Comparison of ENCODE assay signal across 23 cellular contexts in the genomic region with DNA sequence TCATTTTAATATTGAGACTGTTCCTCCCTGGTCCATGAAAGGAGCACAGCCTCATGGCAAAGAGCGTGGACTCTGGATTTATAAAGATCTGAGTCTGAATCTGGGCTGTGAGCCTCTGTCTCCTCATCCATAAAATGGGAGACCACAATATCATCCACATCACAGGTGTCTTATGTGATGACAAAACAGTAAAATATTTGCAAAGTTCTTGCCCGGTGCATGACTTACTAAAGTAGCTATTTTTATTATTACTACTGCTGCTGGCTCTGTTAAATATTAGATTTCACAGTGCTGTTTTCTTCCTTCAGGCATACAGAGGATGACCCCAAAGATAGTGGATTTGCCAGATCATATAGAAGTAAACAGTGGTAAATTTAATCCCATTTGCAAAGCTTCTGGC.
DNase-seq lines count a peak whose midpoint lies in the region; ATAC-seq, FAIRE-seq and TF ChIP-seq lines count a peak whose summit lies in the region.
"Had no signal": no experiment of that assay in that cellular context is flagged by ENCODE, and none has a peak within 500 bp of the region (broad histone marks: within the 10 kb centered on the region; RNA-seq: fewer than 3 reads in every experiment).

No MANE protein-coding gene starts in this region.

- no peak overlapping the region for H2AK5ac ChIP-seq in IMR-90 (ENCODE audit: low read depth, low read length)

- peaks cover 8% of the 10 kb centered on the region for H3K9me1 ChIP-seq in IMR-90 (ENCODE audit: insufficient read depth, low read length)

- ATAC-seq in IMR-90 (ENCODE audit: low read depth) (no peak), HG03432 (IDR thresholded peaks at IDR 0.05; ENCODE audit: unreplicated experiment) (no peak), aorta (ENCODE audit: low FRiP score) (no peak)
- ATAC-seq: GM12878, GM23338, HepG2, K562 had no signal

- POLR2A ChIA-PET in IMR-90 (lab: Charles Lee; ENCODE audit: unreplicated experiment): no interaction called here

- H4K91ac ChIP-seq in IMR-90 (ENCODE audit: insufficient read depth, low read depth, low read length): peak overlapping the region; percentile 46; the same call in 1 of the 2 replicates

- H4K20me1 ChIP-seq in IMR-90 (ENCODE audit: insufficient read depth, low read length) (no peaks in the 10 kb centered on the region), osteoblast (ENCODE audit: insufficient read depth, low read length) (no peaks in the 10 kb centered on the region)

- H3K36me3 ChIP-seq in IMR-90 (ENCODE audit: control insufficient read depth, insufficient read depth, low read length) (peaks cover 16% of the 10 kb centered on the region), osteoblast (ENCODE audit: insufficient read depth, low read length) (no peaks in the 10 kb centered on the region), small intestine (ENCODE audit: control insufficient read depth in 2 of 2, insufficient read depth in 2 of 2, low read length in 2 of 2) (no peaks in the 10 kb centered on the region), aorta (ENCODE audit: control insufficient read depth in 1 of 2, insufficient read depth in 2 of 2, low read length in 1 of 2) (no peaks in the 10 kb centered on the region)
- H3K36me3 ChIP-seq: HAP-1, MG63 had no signal

- H3K79me1 ChIP-seq in IMR-90 (ENCODE audit: low read depth in 1 of 2, low read length in 2 of 2): peaks cover 3 to 10% of the 10 kb centered on the region in 2 experiments; a peak in 2 of 4 replicates

- CTCF ChIA-PET in IMR-90 (lab: Yijun Ruan, JAX): no interaction called here

- peak overlapping the region; percentile 48 for H2BK5ac ChIP-seq in IMR-90 (ENCODE audit: low read depth, low read length, poor library complexity, severe bottlenecking)

- H3K4me2 ChIP-seq in IMR-90 (ENCODE audit: low read depth, low read length) (no peak overlapping the region), osteoblast (ENCODE audit: insufficient read depth, low read length) (peak overlapping the region; percentile 6)
- H3K4me2 ChIP-seq: GM23338 had no signal

- H2BK120ac ChIP-seq in IMR-90 (ENCODE audit: low read depth, low read length): no peak overlapping the region

- H3K27me3 ChIP-seq in IMR-90 (ENCODE audit: control insufficient read depth, insufficient read depth, low read length) (no peaks in the 10 kb centered on the region), osteoblast (ENCODE audit: insufficient read depth, low read length) (no peaks in the 10 kb centered on the region), small intestine (ENCODE audit: control insufficient read depth in 2 of 2, insufficient read depth in 2 of 2, low read length in 2 of 2) (no peaks in the 10 kb centered on the region), aorta (ENCODE audit: control insufficient read depth in 1 of 2, insufficient read depth in 2 of 2, low read length in 1 of 2) (no peaks in the 10 kb centered on the region)
- H3K27me3 ChIP-seq: MG63 had no signal

- H3K27ac ChIP-seq in IMR-90 (ENCODE audit: insufficient read depth, low read length): no peak overlapping the region
- H3K27ac ChIP-seq in epithelial cell of prostate: peak overlapping the region; percentile 44
- H3K27ac ChIP-seq in osteoblast (ENCODE audit: low read depth, low read length): no peak overlapping the region
- no peak overlapping the region for H3K27ac ChIP-seq in small intestine (ENCODE audit: low read depth in 1 of 2, low read length in 1 of 2)
- H3K27ac ChIP-seq in aorta (ENCODE audit: low read depth in 1 of 2, low read length in 2 of 2): no peak overlapping the region

- H4K5ac ChIP-seq in IMR-90 (ENCODE audit: low read depth, low read length): no peak overlapping the region

- peak overlapping the region; percentile 57; the same call in 1 of the 2 replicates for H3K18ac ChIP-seq in IMR-90 (ENCODE audit: low read depth, low read length)

- no peak for FAIRE-seq in small intestine (lab: Jason Lieb, UNC)
- FAIRE-seq: A204.1, G401.6, GM12878, HepG2, K562 had no signal

- H2BK20ac ChIP-seq in IMR-90 (ENCODE audit: low read depth, low read length): peak overlapping the region; percentile 27

- H3K4me1 ChIP-seq in IMR-90 (ENCODE audit: control insufficient read depth, insufficient read depth, low read length) (peaks cover 20% of the 10 kb centered on the region), osteoblast (ENCODE audit: insufficient read depth, low read length) (peaks cover 32% of the 10 kb centered on the region), small intestine (ENCODE audit: control insufficient read depth in 2 of 2, insufficient read depth in 1 of 2, low read depth in 1 of 2, low read length in 1 of 2) (no peaks in the 10 kb centered on the region), aorta (ENCODE audit: control insufficient read depth in 1 of 2, insufficient read depth in 2 of 2, low read length in 2 of 2) (peaks cover 2 to 5% of the 10 kb centered on the region in 2 donors)

- no peak overlapping the region for H2AK9ac ChIP-seq in IMR-90 (replicated peaks; ENCODE audit: low read depth, low read length, poor library complexity)

- H3K9me3 ChIP-seq in IMR-90 (ENCODE audit: control insufficient read depth, insufficient read depth, low read length) (no peaks in the 10 kb centered on the region), osteoblast (ENCODE audit: low read depth, low read length) (no peaks in the 10 kb centered on the region), small intestine (ENCODE audit: control insufficient read depth, low read depth) (no peaks in the 10 kb centered on the region), aorta (ENCODE audit: control insufficient read depth, low read length) (no peaks in the 10 kb centered on the region)
- H3K9me3 ChIP-seq: HAP-1, MG63 had no signal

- DNase-seq in ACHN (peak; percentile 40), IMR-90 (no peak), epithelial cell of prostate (ENCODE audit: low read depth, low spot score) (no peak), osteoblast (ENCODE audit: insufficient read length, low spot score, missing footprints) (no peak), NOMO-1 treated with dmso at 0.1 percent for 144 hours (lab: John Stamatoyannopoulos, UW; ENCODE audit: unreplicated experiment) (no peak), small intestine (no peak), aorta (no peak)
- DNase-seq: C1 segment of cervical spinal cord; CD4-positive, alpha-beta memory T cell; COR-L47; NCI-H1694; NCI-H2029 treated with DMSO at 0.1 percent for 48 hours; NCI-H446 treated with DMSO at 0.1 percent for 48 hours; NCI-H526 treated with DMSO at 0.1 percent for 48 hours had no signal

- no peak overlapping the region for H2AFZ ChIP-seq in IMR-90 (replicated peaks; ENCODE audit: low read length, poor library complexity)
- H2AFZ ChIP-seq in osteoblast (ENCODE audit: low read length): no peak overlapping the region
- H2AFZ ChIP-seq: GM23338 had no signal

- H3K4ac ChIP-seq in IMR-90 (ENCODE audit: low read depth, low read length): no peak overlapping the region

- no peak overlapping the region for H3K23ac ChIP-seq in IMR-90 (ENCODE audit: low read depth, low read length)

- H2BK15ac ChIP-seq in IMR-90 (ENCODE audit: low read depth, low read length): peak overlapping the region; percentile 36; the same call in 2 of the 3 replicates

- no peak overlapping the region for H3K9ac ChIP-seq in IMR-90 (ENCODE audit: low read depth, low read length)

- peak overlapping the region in 1 of 2 experiments; percentile 20; a peak in 1 of 4 replicates for H4K8ac ChIP-seq in IMR-90 (ENCODE audit: low read depth in 2 of 2, low read length in 2 of 2)

- no peak for TF ChIP-seq POLR2A in IMR-90 (IDR thresholded peaks at IDR 0.05; ENCODE audit: low read depth, low read length)

- intact Hi-C loops in IMR-90 (cut with micrococcal nuclease): loop anchor here (5.0 to 10.0 kb wide), 2 partner anchors 56 to 238 kb away; a partner anchor contains a TSS
- intact Hi-C loops in aorta (cut with DNase I): no loop called here

- H3K14ac ChIP-seq in IMR-90 (replicated peaks; ENCODE audit: low read depth, low read length): 0 out of 2 replicates have a peak overlapping the region, but pooled peaks have one; percentile 7

- dilution Hi-C loops in IMR-90 (cut with HindIII; ENCODE audit: low sequenced_read_pairs, unreplicated experiment): no loop called here

- no peaks in the 10 kb centered on the region for H3K79me2 ChIP-seq in osteoblast (ENCODE audit: insufficient read depth, low read length)

- no CpG with 5 or more reads among the region's 2 CpGs for WGBS in IMR-90 (ENCODE audit: extremely low coverage in 2 of 2, insufficient read length in 1 of 2), 2 experiments
- 86 to 95% (median 94%) methylated on average over 2 of the region's 2 CpGs for WGBS in small intestine, 3 donors
- WGBS in aorta, 2 donors: 82 to 83% methylated on average over 2 of the region's 2 CpGs

- no peak overlapping the region for H3K56ac ChIP-seq in IMR-90 (ENCODE audit: extremely low read depth, insufficient read depth, low read length)

- in situ Hi-C loops in ACHN (cut with HindIII; ENCODE audit: low pct_ligation_motif_present, low pct_unique_long_range_greater_than_20kb, low sequenced_read_pairs): no loop called here
- in situ Hi-C loops in IMR-90 (cut with MboI; ENCODE audit: low sequenced_read_pairs): no loop called here

- no peak overlapping the region for H3K4me3 ChIP-seq in IMR-90 (ENCODE audit: insufficient read depth, low read depth, low read length)
- no peak overlapping the region for H3K4me3 ChIP-seq in osteoblast (ENCODE audit: insufficient read depth, low read length)
- no peak overlapping the region for H3K4me3 ChIP-seq in small intestine (ENCODE audit: low read depth in 1 of 2, low read length in 2 of 2)
- no peak overlapping the region for H3K4me3 ChIP-seq in aorta (ENCODE audit: low read length in 2 of 2)
- H3K4me3 ChIP-seq: GM12878, GM23338, HAP-1, K562, MG63 had no signal

- no peak for TF ChIP-seq RAD21 in IMR-90 (IDR thresholded peaks at IDR 0.05; ENCODE audit: low read length)

- no peak for TF ChIP-seq CTCF in IMR-90 (conservative IDR thresholded peaks at IDR 0.05; ENCODE audit: low read depth, low read length)
- no peak for TF ChIP-seq CTCF in osteoblast (IDR thresholded peaks at IDR 0.05; ENCODE audit: extremely low read depth, low read depth, low read length)

- BruUV-seq in IMR-90 (replicated peaks; lab: Mats Ljungman, UMichigan): no TSS peak

TF ChIP-seq in IMR-90, 13 proteins besides CTCF, POLR2A, EP300 and RAD21 (continues in another document):
- TF ChIP-seq MXI1 (IDR thresholded peaks at IDR 0.05; ENCODE audit: borderline replicate concordance, low read depth, low read length): no peak
- no peak for TF ChIP-seq RCOR1 (IDR thresholded peaks at IDR 0.05; ENCODE audit: insufficient replicate concordance, low read length)
- no peak for TF ChIP-seq FOS (IDR thresholded peaks at IDR 0.05; ENCODE audit: low read depth, low read length)
- TF ChIP-seq MAZ (IDR thresholded peaks at IDR 0.05; ENCODE audit: borderline replicate concordance, low read depth, low read length): no peak
- TF ChIP-seq MAFK (IDR thresholded peaks at IDR 0.05; ENCODE audit: low read depth, low read length): no peak
- TF ChIP-seq CEBPB (IDR thresholded peaks at IDR 0.05; ENCODE audit: low read depth, low read length): no peak
